8 cellular contexts compared by ENCODE assay signal in the genomic region with DNA sequence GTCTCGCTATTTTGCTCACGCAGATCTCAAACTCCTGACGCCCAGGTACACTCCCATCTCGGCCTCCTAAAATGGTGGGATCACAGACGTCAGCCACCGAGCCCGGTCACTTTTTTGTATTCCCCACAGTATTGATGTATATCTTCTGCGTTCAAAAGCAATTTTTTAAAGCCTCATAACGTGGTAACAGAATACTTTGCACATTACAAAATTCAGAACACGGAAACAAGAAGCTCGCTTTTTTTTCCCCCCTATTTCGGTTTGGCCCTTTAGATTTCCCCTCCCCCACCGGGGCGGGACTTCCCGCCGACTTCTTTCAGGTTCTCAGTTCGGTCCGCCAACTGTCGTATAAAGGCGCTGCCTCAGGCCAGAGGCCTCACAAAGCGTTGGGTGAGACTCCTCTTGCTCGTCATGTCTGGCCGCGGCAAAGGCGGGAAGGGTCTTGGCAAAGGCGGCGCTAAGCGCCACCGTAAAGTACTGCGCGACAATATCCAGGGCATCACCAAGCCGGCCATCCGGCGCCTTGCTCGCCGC.
DNase-seq lines count a peak whose midpoint lies in the region; ATAC-seq and TF ChIP-seq lines count a peak whose summit lies in the region.
"Not testable (repeated sequence)": the region's sequence is repeated elsewhere in the genome, so short reads cannot be mapped to it uniquely, and the experiment has no call there.

No MANE protein-coding gene starts in this region.

- H3K9me3 Mint-ChIP-seq in CD8-positive, alpha-beta memory T cell: not testable (repeated sequence)

- intact Hi-C loops in colonic mucosa (cut with DNase I); left lung (cut with DNase I): not testable (repeated sequence)

- H3K27me3 Mint-ChIP-seq in CD8-positive, alpha-beta memory T cell: not testable (repeated sequence)

- peak overlapping the region; percentile 57 for H3K4me3 ChIP-seq in CD8-positive, alpha-beta memory T cell (ENCODE audit: low read length)
- H3K4me3 ChIP-seq in colonic mucosa (peak overlapping the region; percentile 28), left lung (peak overlapping the region; percentile 32 to 34)

- POLR2A ChIA-PET in CD8-positive, alpha-beta memory T cell (lab: Charles Lee): interaction anchor here (0.9 to 6.2 kb wide), 14 partner anchors 9 to 1667 kb away, joined by 3 to 138 read pairs (median 16); a partner anchor contains a TSS

- H3K27me3 ChIP-seq in CD8-positive, alpha-beta memory T cell (ENCODE audit: insufficient read depth, low read length, poor library complexity, severe bottlenecking); colonic mucosa: not testable (repeated sequence)
- H3K27me3 ChIP-seq in left lung: peaks cover 0 to 23% of the 10 kb centered on the region in 2 donors

- not testable (repeated sequence) for H3K4me1 ChIP-seq in CD8-positive, alpha-beta memory T cell (ENCODE audit: insufficient read depth, low read length); colonic mucosa; left lung

- H3K9ac ChIP-seq in colonic mucosa (ENCODE audit: low read depth in 2 of 2, low read length in 2 of 2): peak overlapping the region in 1 of 2 donors; percentile 26

- H3K9me3 ChIP-seq in CD8-positive, alpha-beta memory T cell (ENCODE audit: low read length); colonic mucosa; left lung: not testable (repeated sequence)

- not testable (repeated sequence) for H3K36me3 Mint-ChIP-seq in CD8-positive, alpha-beta memory T cell

- CTCF ChIA-PET in CD8-positive, alpha-beta memory T cell (lab: Charles Lee): interaction anchor here (1.2 to 6.0 kb wide), 10 partner anchors 10 to 71 kb away, joined by 3 to 65 read pairs (median 12); a partner anchor contains a TSS

- TF ChIP-seq CTCF in colonic mucosa (IDR thresholded peaks at IDR 0.05); left lung (IDR thresholded peaks at IDR 0.05): not testable (repeated sequence)

- peak overlapping the region; percentile 96 for H3K27ac ChIP-seq in CD8-positive, alpha-beta memory T cell (ENCODE audit: low read depth, low read length)
- H3K27ac ChIP-seq in colonic mucosa (peak overlapping the region; percentile 80), left lung (peak overlapping the region; percentile 59 to 89)

- peaks cover 21 to 28% (median 27%) of the 10 kb centered on the region in 3 donors for H3K4me1 Mint-ChIP-seq in CD8-positive, alpha-beta memory T cell

- peak in 4 of 5 donors; percentile 51 to 77 (median 74) for DNase-seq in CD8-positive, alpha-beta memory T cell
- peak; percentile 39 for DNase-seq in NCI-H526 treated with DMSO at 0.1 percent for 48 hours (lab: John Stamatoyannopoulos, UW)
- DNase-seq in activated CD4-positive, alpha-beta T cell treated with anti-CD3 and anti-CD28 coated beads for 4 hours: peak; percentile 46 to 68
- peak; percentile 80 for DNase-seq in colonic mucosa
- DNase-seq in left lung: peak in 1 of 2 donors; percentile 65
- DNase-seq in stimulated activated CD4-positive, alpha-beta T cell treated with anti-CD3 and anti-CD28 coated beads, Interleukin-2, amount 100 ng/mL, for 24 hours: peak; percentile 65 to 72

- H3K36me3 ChIP-seq in CD8-positive, alpha-beta memory T cell (ENCODE audit: insufficient read depth, low read length); colonic mucosa; left lung: not testable (repeated sequence)

- H3K27ac Mint-ChIP-seq in CD8-positive, alpha-beta memory T cell: peak overlapping the region; percentile 93 to 100 (median 98)

- peak; percentile 59 for ATAC-seq in GM21360 (IDR thresholded peaks at IDR 0.05; ENCODE audit: unreplicated experiment)
- peak; percentile 80 for ATAC-seq in HG03460 (IDR thresholded peaks at IDR 0.05; ENCODE audit: unreplicated experiment)
- peak; percentile 93 for ATAC-seq in left lung

- peak overlapping the region; percentile 82 to 97 (median 90) for H3K4me3 Mint-ChIP-seq in CD8-positive, alpha-beta memory T cell
